8 cellular contexts compared by ENCODE assay signal in genomic region chr3:49469037-49469875, GRCh38. TPM values are rescaled to one million over a fixed set of nuclear protein-coding genes. Genes with fewer than 3 reads are reported as not detected.
DNase-seq lines count a peak whose midpoint lies in the region; ATAC-seq and TF ChIP-seq lines count a peak whose summit lies in the region.

No MANE protein-coding gene starts in this region.

- intact Hi-C loops in MCF 10A (cut with micrococcal nuclease): no loop called here
- intact Hi-C loops in sigmoid colon (cut with DNase I): loop anchor here (2.0 to 5.0 kb wide), 2 partner anchors 56 to 112 kb away; partner anchors contain the start of genes GPX1 and TCTA

- no peaks in the 10 kb centered on the region for H3K9me3 Mint-ChIP-seq in MCF 10A (ENCODE audit: unreplicated experiment)

- no peaks in the 10 kb centered on the region for H3K36me3 ChIP-seq in sigmoid colon

- peak overlapping the region; percentile 88 for H3K27ac Mint-ChIP-seq in MCF 10A (ENCODE audit: low read depth, unreplicated experiment)

- TF ChIP-seq CTCF in MCF 10A (IDR thresholded peaks at IDR 0.05; ENCODE audit: unreplicated experiment) (no peak), sigmoid colon (IDR thresholded peaks at IDR 0.05) (no peak)

- peaks cover 4% of the 10 kb centered on the region for H3K36me3 Mint-ChIP-seq in MCF 10A (ENCODE audit: insufficient read depth, unreplicated experiment)

- POLR2A ChIA-PET in MCF 10A (lab: Yijun Ruan, JAX): interaction anchor here (0.6 to 5.7 kb wide), 32 partner anchors 7 to 896 kb away, joined by 3 to 83 read pairs (median 6); partner anchors contain the start of genes ARIH2, DALRD3, GPX1 and IMPDH2

- CTCF ChIA-PET in MCF 10A (lab: Yijun Ruan, JAX): interaction anchor here (0.6 to 1.4 kb wide), 7 partner anchors 16 to 431 kb away, joined by 3 to 6 read pairs (median 3); no protein-coding TSS in a partner anchor

- peak overlapping the region; percentile 97 to 100 (median 98) for H3K27ac ChIP-seq in sigmoid colon

- peak overlapping the region; percentile 43 for H3K4me3 ChIP-seq in iPS-18c (ENCODE audit: insufficient read depth, low read depth, low read length)
- H3K4me3 ChIP-seq in sigmoid colon: peak overlapping the region; percentile 26 to 88 (median 86)

- WGBS in sigmoid colon, 2 donors: 12 to 19% methylated on average over 22 of the region's 22 CpGs

- peaks cover 19% of the 10 kb centered on the region for H3K4me1 Mint-ChIP-seq in MCF 10A (ENCODE audit: insufficient read depth, unreplicated experiment)

- TF ChIP-seq EP300 in sigmoid colon (IDR thresholded peaks at IDR 0.05): no peak

- H3K27me3 ChIP-seq in sigmoid colon: no peaks in the 10 kb centered on the region

- H3K4me3 Mint-ChIP-seq in MCF 10A (ENCODE audit: unreplicated experiment): peak overlapping the region; percentile 89

- no peak for TF ChIP-seq POLR2A in sigmoid colon (IDR thresholded peaks at IDR 0.05)

- TSS peak; percentile 62 for BruUV-seq in MCF 10A (replicated peaks; lab: Mats Ljungman, UMichigan)

- no peaks in the 10 kb centered on the region for H3K27me3 Mint-ChIP-seq in MCF 10A (ENCODE audit: insufficient read depth, unreplicated experiment)

- H3K9me3 ChIP-seq in iPS-18c (ENCODE audit: control insufficient read depth, insufficient read depth, low read length): no peaks in the 10 kb centered on the region
- H3K9me3 ChIP-seq in sigmoid colon: no peaks in the 10 kb centered on the region

- DNase-seq in 8988T (peak; percentile 75), GM03348 (ENCODE audit: low spot score) (peak; percentile 86), NCI-H345 (lab: John Stamatoyannopoulos, UW) (peak; percentile 58), MCF 10A (ENCODE audit: unreplicated experiment) (peak; percentile 86), sigmoid colon (peak; percentile 93)

- no peak for ATAC-seq in HG03139 (IDR thresholded peaks at IDR 0.05; ENCODE audit: unreplicated experiment)
- ATAC-seq in HG02870 (IDR thresholded peaks at IDR 0.05; ENCODE audit: unreplicated experiment): no peak

- peaks cover 0 to 44% (median 36%) of the 10 kb centered on the region in 4 donors for H3K4me1 ChIP-seq in sigmoid colon

RNA-seq across cellular contexts. Expression of gene DAG1, which starts 0.8 kb away (rescaled TPM):
- total RNA-seq in MCF 10A (2022) (40.3 and 49.9 TPM in 2 replicates), sigmoid colon (10 to 100 TPM; 42.8 to 73.4 (median 66.5) TPM)
- polyA plus RNA-seq in sigmoid colon: 10 to 100 TPM in 1 of 3 donors, 1 to 10 TPM in 2; 4.2 to 42.7 (median 7.4) TPM

RNA-seq across cellular contexts. Expression of gene NICN1, which starts 40.1 kb away (rescaled TPM):
- total RNA-seq in MCF 10A (2022) (9.7 and 19.5 TPM in 2 replicates), sigmoid colon (1 to 10 TPM; 2.5 to 9.7 (median 4.5) TPM)
- 10 to 100 TPM in 1 of 3 donors, 1 to 10 TPM in 2; 3.6 to 11.6 (median 5.1) TPM for polyA plus RNA-seq in sigmoid colon

RNA-seq across cellular contexts. Expression of gene AMT, which starts 47.0 kb away (rescaled TPM):
- 3.7 and 4.9 TPM in 2 replicates for total RNA-seq in MCF 10A (2022)
- 10 to 100 TPM in 1 of 4 donors, 1 to 10 TPM in 3; 3.1 to 16.1 (median 4.6) TPM for total RNA-seq in sigmoid colon
- 10 to 100 TPM; 11.5 to 12.0 (median 11.8) TPM for polyA plus RNA-seq in sigmoid colon

RNA-seq across cellular contexts. Expression of gene TCTA, which starts 57.0 kb away (rescaled TPM):
- total RNA-seq in MCF 10A (2022): 14.0 and 17.2 TPM in 2 replicates
- 10 to 100 TPM; 15.1 to 25.0 (median 16.5) TPM for total RNA-seq in sigmoid colon
- 10 to 100 TPM; 35.1 to 47.6 (median 40.2) TPM for polyA plus RNA-seq in sigmoid colon

RNA-seq across cellular contexts. Expression of gene RHOA, which starts 57.5 kb away (rescaled TPM):
- 273 and 298 TPM in 2 replicates for total RNA-seq in MCF 10A (2022)
- 100 to 1,000 TPM; 369 to 440 (median 416) TPM for total RNA-seq in sigmoid colon
- 100 to 1,000 TPM; 384 to 516 (median 451) TPM for polyA plus RNA-seq in sigmoid colon
